8 cellular contexts compared by ENCODE assay signal in the genomic region with DNA sequence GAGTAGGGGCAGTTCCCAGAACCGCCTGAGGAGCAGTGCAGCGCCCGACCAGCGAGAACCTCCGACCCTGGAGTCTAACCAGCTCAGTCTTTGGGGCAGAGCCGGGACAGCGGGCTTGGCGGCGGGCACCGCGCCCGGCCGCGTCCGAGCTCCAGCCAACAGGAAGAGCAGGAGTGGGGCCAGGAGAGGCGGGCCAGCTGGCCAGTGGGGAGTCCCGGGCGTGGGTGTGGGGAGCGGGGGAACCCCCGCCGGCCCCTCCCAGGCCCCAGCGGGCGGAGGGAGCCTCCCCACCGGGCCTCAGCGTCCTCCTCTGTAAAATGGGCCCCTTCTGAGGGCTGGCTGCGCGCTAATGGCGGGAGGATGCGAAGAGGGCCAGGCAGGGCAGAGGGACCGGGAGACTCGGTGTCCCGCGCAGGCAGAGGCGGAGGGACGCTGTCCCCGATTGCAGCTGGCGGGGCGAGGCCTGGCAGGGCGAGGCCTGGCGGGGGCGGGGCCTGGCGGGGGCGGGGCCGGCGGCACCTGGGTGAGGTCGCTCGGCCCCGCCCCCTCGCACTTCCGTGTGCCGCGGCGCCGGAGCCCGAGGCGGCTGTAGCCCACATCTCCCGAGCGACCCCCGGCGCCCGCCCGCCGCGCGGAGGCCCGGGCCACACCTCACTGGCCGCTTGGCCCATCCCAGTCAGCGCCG. TPM values are rescaled to one million over a fixed set of nuclear protein-coding genes. Genes with fewer than 3 reads are reported as not detected.
DNase-seq lines count a peak whose midpoint lies in the region; ATAC-seq and TF ChIP-seq lines count a peak whose summit lies in the region.

A gene (plus strand): TSS at position 550 of the 685 bp plus-strand sequence. CDS start 17,214 bp downstream, outside the sequence.

- H3K36me3 Mint-ChIP-seq in chondrocyte (ENCODE audit: low read depth) = no peaks in the 10 kb centered on the region

- peak within 1 kb of the TSS; percentile 91 for H3K4me3 Mint-ChIP-seq in chondrocyte (ENCODE audit: unreplicated experiment)

- H3K4me1 Mint-ChIP-seq in chondrocyte (ENCODE audit: low read depth) = peaks cover 24% of the 10 kb centered on the region

- H3K9me3 Mint-ChIP-seq in chondrocyte (ENCODE audit: low read depth) = no peaks in the 10 kb centered on the region

- TF ChIP-seq CTCF in chondrocyte (IDR thresholded peaks at IDR 0.05) = peak; percentile 73

- H3K27ac Mint-ChIP-seq in chondrocyte (ENCODE audit: unreplicated experiment) = peak within 1 kb of the TSS; percentile 83

- no peaks in the 10 kb centered on the region for H3K27me3 Mint-ChIP-seq in chondrocyte (ENCODE audit: low read depth)

- DNase-seq in NCI-H2107 (lab: John Stamatoyannopoulos, UW) (peak; percentile 21), NCI-H2107 treated with DMSO at 0.1 percent for 48 hours (lab: John Stamatoyannopoulos, UW; ENCODE audit: unreplicated experiment) (no peak), NCI-H146 (lab: John Stamatoyannopoulos, UW) (peak; percentile 76), chondrocyte (ENCODE audit: low spot score) (peak; percentile 90), kidney tubule cell (ENCODE audit: low spot score) (peak; percentile 86)
- peak; percentile 75 for DNase-seq in activated CD4-positive, CD25-positive, alpha-beta regulatory T cell treated with anti-CD3 and anti-CD28 coated beads, Interleukin-2, amount 50 U/mL, for 72 hours
- DNase-seq in stimulated activated CD4-positive, alpha-beta T cell treated with anti-CD3 and anti-CD28 coated beads, Interleukin-1b, Interleukin-23, amount 100 ng/mL, for 1 hour (ENCODE audit: low read depth in 2 of 2) = peak; percentile 60 to 62

- peak; percentile 60 for ATAC-seq in HG02759 (IDR thresholded peaks at IDR 0.05; ENCODE audit: unreplicated experiment)

RNA-seq across cellular contexts. Expression of the gene that starts here (rescaled TPM):
- 11.6 to 20.0 TPM (median 17.1 TPM) in 3 replicates for total RNA-seq in chondrocyte
